Comparison of ENCODE assay signal across 21 cellular contexts in genomic region chr2:111643761-111644160, GRCh38.
DNase-seq lines count a peak whose midpoint lies in the region; ATAC-seq and TF ChIP-seq lines count a peak whose summit lies in the region.
"Had no signal": no experiment of that assay in that cellular context is flagged by ENCODE, and none has a peak within 500 bp of the region (broad histone marks: within the 10 kb centered on the region; RNA-seq: fewer than 3 reads in every experiment).

No MANE protein-coding gene starts in this region.

- H2BK15ac ChIP-seq in mesenchymal stem cell (ENCODE audit: low read depth, poor library complexity, severe bottlenecking): peak overlapping the region; percentile 48

- no peaks in the 10 kb centered on the region for H3K9me2 ChIP-seq in OCI-LY7 (ENCODE audit: insufficient read depth, low read length)

- peaks cover 14% of the 10 kb centered on the region for H3K36me3 Mint-ChIP-seq in T-helper 1 cell treated with Interleukin-12 subunit alpha and Interleukin-12 subunit beta and Interleukin-4 antibody, amounts not matched to agents 30 μg/mL and 1 μg/mL, for 36 hours (ENCODE audit: low read depth)
- H3K36me3 Mint-ChIP-seq in natural killer cell treated with Interleukin-12 subunit alpha and Interleukin-12 subunit beta and Interleukin-15 and Interleukin-18, amount 100 ng/mL, for 72 hours: peaks cover 16% of the 10 kb centered on the region
- H3K36me3 Mint-ChIP-seq: CD8-positive, alpha-beta T cell had no signal

- H3K27ac Mint-ChIP-seq in T-helper 1 cell treated with Interleukin-12 subunit alpha and Interleukin-12 subunit beta and Interleukin-4 antibody, amounts not matched to agents 30 μg/mL and 1 μg/mL, for 36 hours: peak overlapping the region; percentile 3
- no peak overlapping the region for H3K27ac Mint-ChIP-seq in natural killer cell treated with Interleukin-12 subunit alpha and Interleukin-12 subunit beta and Interleukin-15 and Interleukin-18, amount 100 ng/mL, for 72 hours
- H3K27ac Mint-ChIP-seq: B cell; CD4-positive, alpha-beta T cell; CD8-positive, alpha-beta T cell had no signal

- no peak overlapping the region for H2BK120ac ChIP-seq in mesenchymal stem cell (ENCODE audit: low read depth, low read length)

- no peak overlapping the region for H4K8ac ChIP-seq in mesenchymal stem cell (ENCODE audit: low read length)

- no peak overlapping the region for H2BK5ac ChIP-seq in mesenchymal stem cell (ENCODE audit: low read depth, low read length, poor library complexity, severe bottlenecking)

- H3K36me3 ChIP-seq in DND-41 (ENCODE audit: insufficient read depth, low read length): no peaks in the 10 kb centered on the region
- H3K36me3 ChIP-seq in OCI-LY7 (ENCODE audit: insufficient read depth, low read length): no peaks in the 10 kb centered on the region; the same call in 1 of the 2 replicates
- no peaks in the 10 kb centered on the region for H3K36me3 ChIP-seq in mesenchymal stem cell (ENCODE audit: control insufficient read depth in 1 of 2, insufficient read depth in 2 of 2, low read depth in 1 of 2, low read length in 2 of 2)
- H3K36me3 ChIP-seq: BLaER1 treated with 17β-estradiol and CSF1 and Interleukin-3, amounts not matched to agents 10 nM and 100 nM had no signal

- H3K9me3 Mint-ChIP-seq in T-helper 1 cell treated with Interleukin-12 subunit alpha and Interleukin-12 subunit beta and Interleukin-4 antibody, amounts not matched to agents 30 μg/mL and 1 μg/mL, for 36 hours: peaks cover 26% of the 10 kb centered on the region
- peaks cover 11% of the 10 kb centered on the region for H3K9me3 Mint-ChIP-seq in natural killer cell treated with Interleukin-12 subunit alpha and Interleukin-12 subunit beta and Interleukin-15 and Interleukin-18, amount 100 ng/mL, for 72 hours

- H4K20me1 ChIP-seq in DND-41 (ENCODE audit: insufficient read depth, low read length) (no peaks in the 10 kb centered on the region), OCI-LY7 (ENCODE audit: insufficient read depth, low read length) (no peaks in the 10 kb centered on the region)
- H4K20me1 ChIP-seq: BLaER1 treated with 17β-estradiol and CSF1 and Interleukin-3, amounts not matched to agents 10 nM and 100 nM had no signal

- H3K27me3 ChIP-seq in DND-41 (ENCODE audit: insufficient read depth, low read length, poor library complexity): no peaks in the 10 kb centered on the region
- no peaks in the 10 kb centered on the region for H3K27me3 ChIP-seq in mesenchymal stem cell (ENCODE audit: control insufficient read depth in 1 of 2, insufficient read depth in 1 of 2, low read length in 2 of 2)
- H3K27me3 ChIP-seq: BLaER1 treated with 17β-estradiol and CSF1 and Interleukin-3, amounts not matched to agents 10 nM and 100 nM had no signal

- H2AK5ac ChIP-seq in mesenchymal stem cell (ENCODE audit: low read length, severe bottlenecking): no peak overlapping the region

- H3K4me1 ChIP-seq in DND-41 (ENCODE audit: insufficient read depth, low read length) (peaks cover 14% of the 10 kb centered on the region), OCI-LY7 (ENCODE audit: insufficient read depth, low read length, poor library complexity, severe bottlenecking) (peaks cover 24% of the 10 kb centered on the region), mesenchymal stem cell (ENCODE audit: control insufficient read depth, insufficient read depth, low read depth, low read length) (peaks cover 4% of the 10 kb centered on the region)
- H3K4me1 ChIP-seq: A549, Caco-2 had no signal

- POLR2A ChIA-PET in OCI-LY7 (lab: Charles Lee): no interaction called here

- no peak overlapping the region for H3K18ac ChIP-seq in mesenchymal stem cell (ENCODE audit: low read depth in 1 of 2, low read length in 2 of 2)

- H3K27ac ChIP-seq in DND-41 (ENCODE audit: low read length): peak overlapping the region; percentile 8; the same call in 1 of the 2 replicates
- H3K27ac ChIP-seq in OCI-LY7 (ENCODE audit: low read depth, low read length, poor library complexity, severe bottlenecking): peak overlapping the region; percentile 16
- H3K27ac ChIP-seq in mesenchymal stem cell (ENCODE audit: low read length, poor library complexity, severe bottlenecking): no peak overlapping the region
- H3K27ac ChIP-seq: 22Rv1; A549; BLaER1 treated with 17β-estradiol and CSF1 and Interleukin-3, amounts not matched to agents 10 nM and 100 nM; C4-2B had no signal

- H3K4me3 ChIP-seq in DND-41 (ENCODE audit: low read depth in 1 of 2, low read length in 2 of 2): no peak overlapping the region
- H3K4me3 ChIP-seq in OCI-LY7 (ENCODE audit: low read depth, low read length, poor library complexity, severe bottlenecking): no peak overlapping the region
- H3K4me3 ChIP-seq in mesenchymal stem cell (ENCODE audit: insufficient read depth in 1 of 2, low read depth in 1 of 2, low read length in 2 of 2): no peak overlapping the region
- H3K4me3 ChIP-seq: A549; BLaER1 treated with 17β-estradiol and CSF1 and Interleukin-3, amounts not matched to agents 10 nM and 100 nM; GM12878 had no signal

- H3K23ac ChIP-seq in mesenchymal stem cell (ENCODE audit: low read length in 2 of 2): no peak overlapping the region

- H3K79me2 ChIP-seq in DND-41 (ENCODE audit: insufficient read depth, low read length) (no peaks in the 10 kb centered on the region), OCI-LY7 (ENCODE audit: insufficient read depth, low read depth, low read length) (no peaks in the 10 kb centered on the region)

- peaks cover 10% of the 10 kb centered on the region for H3K4me1 Mint-ChIP-seq in T-helper 1 cell treated with Interleukin-12 subunit alpha and Interleukin-12 subunit beta and Interleukin-4 antibody, amounts not matched to agents 30 μg/mL and 1 μg/mL, for 36 hours (ENCODE audit: low read depth)
- H3K4me1 Mint-ChIP-seq in natural killer cell treated with Interleukin-12 subunit alpha and Interleukin-12 subunit beta and Interleukin-15 and Interleukin-18, amount 100 ng/mL, for 72 hours (ENCODE audit: low read depth in 2 of 2): peaks cover 7 to 12% of the 10 kb centered on the region in 2 donors
- H3K4me1 Mint-ChIP-seq: B cell had no signal

- no peak for DNase-seq in T-helper 1 cell
- DNase-seq in DND-41: peak; percentile 34
- peak; percentile 55 for DNase-seq in OCI-LY7 (ENCODE audit: low spot score)
- no peak for DNase-seq in mesenchymal stem cell
- no peak for DNase-seq in SIG-M5 treated with dmso at 0.1 percent for 504 hours (lab: John Stamatoyannopoulos, UW; ENCODE audit: unreplicated experiment)
- DNase-seq in natural killer cell treated with Interleukin-12 subunit alpha and Interleukin-12 subunit beta and Interleukin-15 and Interleukin-18, amount 100 ng/mL, for 72 hours (ENCODE audit: low spot score): no peak
- DNase-seq: Caco-2; Calu3; CD4-positive, alpha-beta T cell; CD8-positive, alpha-beta T cell; DMS79 treated with DMSO at 0.1 percent for 48 hours; EL; GDM1 had no signal

- TF ChIP-seq CTCF in DND-41 (IDR thresholded peaks at IDR 0.05; ENCODE audit: borderline replicate concordance, extremely low read depth, low read length, poor library complexity, severe bottlenecking): no peak
- no peak for TF ChIP-seq CTCF in OCI-LY7 (conservative IDR thresholded peaks at IDR 0.05; ENCODE audit: low read length)

- ATAC-seq in DND-41 (ENCODE audit: insufficient read depth, low read depth): peak; percentile 90
- no peak for ATAC-seq in HG02763 (IDR thresholded peaks at IDR 0.05; ENCODE audit: unreplicated experiment)
- ATAC-seq in natural killer cell treated with Interleukin-12 subunit alpha and Interleukin-12 subunit beta and Interleukin-15 and Interleukin-18, amount 100 ng/mL, for 72 hours: no peak
- ATAC-seq: A549; CD8-positive, alpha-beta T cell; GM12878 had no signal

- H3K4ac ChIP-seq in mesenchymal stem cell (ENCODE audit: low read depth in 1 of 2, low read length in 2 of 2): no peak overlapping the region

- H3K9ac ChIP-seq in DND-41 (ENCODE audit: low read depth, low read length): no peak overlapping the region
- no peak overlapping the region for H3K9ac ChIP-seq in mesenchymal stem cell (ENCODE audit: low read length)
- H3K9ac ChIP-seq: BLaER1 treated with 17β-estradiol and CSF1 and Interleukin-3, amounts not matched to agents 10 nM and 100 nM had no signal

- intact Hi-C loops in OCI-LY7 (cut with micrococcal nuclease; ENCODE audit: unreplicated experiment): no loop called here

- CTCF ChIA-PET in OCI-LY7 (lab: Charles Lee; ENCODE audit: unreplicated experiment): no interaction called here

- H3K9me3 ChIP-seq in DND-41 (ENCODE audit: insufficient read depth, low read length, severe bottlenecking) (peaks cover 15% of the 10 kb centered on the region), OCI-LY7 (ENCODE audit: low read length) (peaks cover 26% of the 10 kb centered on the region), mesenchymal stem cell (ENCODE audit: control insufficient read depth, low read length) (peaks cover 18% of the 10 kb centered on the region)

- H3K79me1 ChIP-seq in mesenchymal stem cell (replicated peaks; ENCODE audit: low read length, poor library complexity, severe bottlenecking): no peaks in the 10 kb centered on the region

- no peak overlapping the region for H3K4me3 Mint-ChIP-seq in T-helper 1 cell treated with Interleukin-12 subunit alpha and Interleukin-12 subunit beta and Interleukin-4 antibody, amounts not matched to agents 30 μg/mL and 1 μg/mL, for 36 hours
- H3K4me3 Mint-ChIP-seq in natural killer cell treated with Interleukin-12 subunit alpha and Interleukin-12 subunit beta and Interleukin-15 and Interleukin-18, amount 100 ng/mL, for 72 hours: no peak overlapping the region
- H3K4me3 Mint-ChIP-seq: B cell; CD4-positive, alpha-beta T cell; CD8-positive, alpha-beta T cell had no signal

- H3K4me2 ChIP-seq in DND-41 (ENCODE audit: insufficient read depth, low read length) (no peak overlapping the region), OCI-LY7 (ENCODE audit: low read length) (peak overlapping the region; percentile 36), mesenchymal stem cell (ENCODE audit: low read length, poor library complexity, severe bottlenecking) (no peak overlapping the region)
- H3K4me2 ChIP-seq: A549 had no signal

- peaks cover 57% of the 10 kb centered on the region for H3K27me3 Mint-ChIP-seq in T-helper 1 cell treated with Interleukin-12 subunit alpha and Interleukin-12 subunit beta and Interleukin-4 antibody, amounts not matched to agents 30 μg/mL and 1 μg/mL, for 36 hours (ENCODE audit: low read depth)
- H3K27me3 Mint-ChIP-seq in natural killer cell treated with Interleukin-12 subunit alpha and Interleukin-12 subunit beta and Interleukin-15 and Interleukin-18, amount 100 ng/mL, for 72 hours: peaks cover 0 to 11% of the 10 kb centered on the region in 2 donors

- 100% methylated on average over 1 of the region's 1 CpG for WGBS in mesenchymal stem cell

- no peak overlapping the region for H4K91ac ChIP-seq in mesenchymal stem cell (ENCODE audit: low read length)

- no peak overlapping the region for H2AFZ ChIP-seq in DND-41 (ENCODE audit: low read depth, low read length)
- H2AFZ ChIP-seq in OCI-LY7 (ENCODE audit: low read length): peak overlapping the region; percentile 54; the same call in 1 of the 2 replicates
- no peak overlapping the region for H2AFZ ChIP-seq in mesenchymal stem cell (ENCODE audit: low read depth, low read length)

- no peak overlapping the region for H3K14ac ChIP-seq in mesenchymal stem cell (ENCODE audit: low read length in 2 of 2)

- no TSS peak for BruUV-seq in OCI-LY7 (replicated peaks; lab: Mats Ljungman, UMichigan)

- H2BK12ac ChIP-seq in mesenchymal stem cell (ENCODE audit: low read length in 2 of 2): no peak overlapping the region

Comparison
In these comparisons a context has a peak if more than half of its experiments do, and no peak if none do; other contexts are left out.
1. DNase-seq: peak in DND-41 (single experiment) and OCI-LY7 (single experiment); none in T-helper 1 cell (0 of 5), mesenchymal stem cell (single experiment), SIG-M5 treated with dmso at 0.1 percent for 504 hours (single experiment) and natural killer cell treated with Interleukin-12 subunit alpha and Interleukin-12 subunit beta and Interleukin-15 and Interleukin-18, amount 100 ng/mL, for 72 hours (single experiment).